8 cellular contexts compared by ENCODE assay signal in the genomic region with DNA sequence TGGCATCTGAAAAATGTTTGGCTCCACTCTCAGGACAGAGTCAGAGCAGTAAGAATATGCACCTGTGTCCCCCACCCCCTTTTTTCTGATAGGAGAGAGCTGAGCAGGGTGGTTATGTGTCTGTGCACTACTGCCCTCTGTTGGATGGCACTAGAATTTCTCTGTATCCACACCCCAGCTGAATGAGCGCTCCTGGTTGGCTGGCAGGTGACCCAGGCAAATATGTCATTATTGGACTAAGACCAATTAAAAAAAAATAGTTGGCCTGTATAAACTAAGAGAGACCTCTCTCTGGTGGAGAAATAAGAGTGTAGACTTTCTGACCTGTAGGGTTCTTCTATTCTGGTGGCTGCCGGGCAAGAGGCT.
DNase-seq lines count a peak whose midpoint lies in the region; ATAC-seq lines count a peak whose summit lies in the region.

No MANE protein-coding gene starts in this region.

- no peak overlapping the region for H3K4me3 Mint-ChIP-seq in stimulated activated memory B cell treated with anti-CD40 and anti-IgM and Interleukin-4, amounts not matched to agents 10 μg/mL and 1 μg/mL and 100 μg/mL, for 72 hours
- no peak overlapping the region for H3K4me3 Mint-ChIP-seq in effector memory CD8-positive, alpha-beta T cell

- no peak overlapping the region for H3K27ac Mint-ChIP-seq in stimulated activated memory B cell treated with anti-CD40 and anti-IgM and Interleukin-4, amounts not matched to agents 10 μg/mL and 1 μg/mL and 100 μg/mL, for 72 hours
- H3K27ac Mint-ChIP-seq in effector memory CD8-positive, alpha-beta T cell = no peak overlapping the region

- H3K9me3 Mint-ChIP-seq in stimulated activated memory B cell treated with anti-CD40 and anti-IgM and Interleukin-4, amounts not matched to agents 10 μg/mL and 1 μg/mL and 100 μg/mL, for 72 hours = no peaks in the 10 kb centered on the region
- no peaks in the 10 kb centered on the region for H3K9me3 Mint-ChIP-seq in effector memory CD8-positive, alpha-beta T cell

- no peaks in the 10 kb centered on the region for H3K36me3 Mint-ChIP-seq in stimulated activated memory B cell treated with anti-CD40 and anti-IgM and Interleukin-4, amounts not matched to agents 10 μg/mL and 1 μg/mL and 100 μg/mL, for 72 hours
- H3K36me3 Mint-ChIP-seq in effector memory CD8-positive, alpha-beta T cell (ENCODE audit: insufficient read depth) = no peaks in the 10 kb centered on the region

- in situ Hi-C loops in Caki2 (cut with HindIII; ENCODE audit: low pct_unique_long_range_greater_than_20kb, low sequenced_read_pairs) = no loop called here

- no peaks in the 10 kb centered on the region for H3K4me1 Mint-ChIP-seq in stimulated activated memory B cell treated with anti-CD40 and anti-IgM and Interleukin-4, amounts not matched to agents 10 μg/mL and 1 μg/mL and 100 μg/mL, for 72 hours
- no peaks in the 10 kb centered on the region for H3K4me1 Mint-ChIP-seq in effector memory CD8-positive, alpha-beta T cell (ENCODE audit: low read depth in 2 of 2)

- H3K27me3 Mint-ChIP-seq in stimulated activated memory B cell treated with anti-CD40 and anti-IgM and Interleukin-4, amounts not matched to agents 10 μg/mL and 1 μg/mL and 100 μg/mL, for 72 hours = peaks cover 20% of the 10 kb centered on the region
- peaks cover 6 to 13% of the 10 kb centered on the region in 2 donors for H3K27me3 Mint-ChIP-seq in effector memory CD8-positive, alpha-beta T cell

- peak; percentile 50 for DNase-seq in Caki2 (ENCODE audit: low read depth)
- DNase-seq in GM19240 (ENCODE audit: insufficient read length, low spot score) = peak; percentile 9
- DNase-seq in NCI-H526 (lab: John Stamatoyannopoulos, UW) = peak; percentile 35 to 66
- peak; percentile 14 for DNase-seq in amniotic epithelial cell (ENCODE audit: low read depth)
- DNase-seq in iPS-NIHi7 (ENCODE audit: extremely low spot score) = peak; percentile 79
- DNase-seq in effector memory CD8-positive, alpha-beta T cell = no peak

- peak; percentile 56 for ATAC-seq in HG03520 (IDR thresholded peaks at IDR 0.05; ENCODE audit: unreplicated experiment)
- peak; percentile 24 for ATAC-seq in stimulated activated memory B cell treated with anti-CD40 and anti-IgM and Interleukin-4, amounts not matched to agents 10 μg/mL and 1 μg/mL and 100 μg/mL, for 72 hours
- no peak for ATAC-seq in effector memory CD8-positive, alpha-beta T cell (replicated peaks)

Comparison
In these comparisons a context has a peak if more than half of its experiments do, and no peak if none do; other contexts are left out.
1. DNase-seq: peak in Caki2 (single experiment), GM19240 (single experiment), NCI-H526 (2 of 2), amniotic epithelial cell (single experiment) and iPS-NIHi7 (single experiment); none in effector memory CD8-positive, alpha-beta T cell (0 of 3).